In the genomic region with DNA sequence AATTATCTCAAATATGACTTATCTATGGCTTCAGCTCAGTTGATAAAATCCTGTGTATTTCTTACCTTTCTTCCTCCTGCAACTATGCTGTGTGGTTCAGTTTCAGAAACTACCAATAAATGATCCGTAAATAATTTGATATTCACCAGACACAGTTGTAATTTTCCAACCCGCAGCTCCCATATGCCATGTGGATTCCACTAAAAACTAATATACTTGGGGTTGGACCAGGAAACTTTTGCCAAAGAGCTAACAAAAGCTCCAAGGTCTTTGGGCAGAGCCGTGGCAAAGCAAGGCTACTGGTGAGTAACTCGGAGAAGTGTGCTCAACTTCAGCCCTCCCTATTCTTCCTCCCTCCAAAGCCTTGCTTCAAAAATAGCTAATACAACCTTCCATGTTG, we compare ENCODE assay signal across 21 cellular contexts. TPM values are rescaled to one million over a fixed set of nuclear protein-coding genes. Genes with fewer than 3 reads are reported as not detected.
DNase-seq lines count a peak whose midpoint lies in the region; ATAC-seq and TF ChIP-seq lines count a peak whose summit lies in the region.
"Had no signal": no experiment of that assay in that cellular context is flagged by ENCODE, and none has a peak within 500 bp of the region (broad histone marks: within the 10 kb centered on the region; RNA-seq: fewer than 3 reads in every experiment).

No MANE protein-coding gene starts in this region.

- no peak for ATAC-seq in HG03139 (IDR thresholded peaks at IDR 0.05; ENCODE audit: unreplicated experiment)
- no peak for ATAC-seq in GM21737 (IDR thresholded peaks at IDR 0.05; ENCODE audit: unreplicated experiment)
- ATAC-seq: HCT116, SK-N-SH treated with all-trans-retinoic acid at 6 μM for 48 hours had no signal

- DNase-seq in GM23248 (peak; percentile 30), NCI-H69 (lab: John Stamatoyannopoulos, UW) (peak; percentile 3), cerebellum (ENCODE audit: low spot score) (peak; percentile 71), tibial artery (no peak), NCI-H2107 (lab: John Stamatoyannopoulos, UW) (no peak)
- DNase-seq: ACHN, MV-4-11, NCI-H1417 treated with DMSO at 0.1 percent for 48 hours, NCI-H2081, NCI-H226, NCI-H748 treated with DMSO at 0.1 percent for 48 hours, Peyer's patch, Right ventricle myocardium superior had no signal

- H3K79me2 ChIP-seq in GM23248 (ENCODE audit: insufficient read depth) = no peaks in the 10 kb centered on the region

- H3K27ac ChIP-seq in GM23248 (no peak overlapping the region), tibial artery (peak overlapping the region; percentile 25 to 62)
- H3K27ac ChIP-seq: Peyer's patch had no signal

- intact Hi-C loops in tibial artery (cut with DNase I; ENCODE audit: low total_unique reads) = no loop called here

- no peaks in the 10 kb centered on the region; the same call in 1 of the 2 replicates for H3K27me3 ChIP-seq in GM23248 (replicated peaks; ENCODE audit: insufficient read depth)
- H3K27me3 ChIP-seq in tibial artery = no peaks in the 10 kb centered on the region
- H3K27me3 ChIP-seq: Peyer's patch had no signal

- in situ Hi-C loops in GM23248 (cut with MboI) = loop anchor here (25.0 kb wide), 2 partner anchors 265 to 1690 kb away; a partner anchor contains a TSS

- no peak overlapping the region for H3K9ac ChIP-seq in GM23248

- no peaks in the 10 kb centered on the region for H4K20me1 ChIP-seq in GM23248 (ENCODE audit: insufficient read depth)

- H3K9me3 ChIP-seq in GM23248 (ENCODE audit: low read depth) (no peaks in the 10 kb centered on the region), tibial artery (no peaks in the 10 kb centered on the region)
- H3K9me3 ChIP-seq: Peyer's patch had no signal

- H3K4me3 ChIP-seq in GM23248 = no peak overlapping the region
- no peak overlapping the region for H3K4me3 ChIP-seq in tibial artery
- H3K4me3 ChIP-seq: Peyer's patch had no signal

- H3K4me1 ChIP-seq in GM23248 (ENCODE audit: insufficient read depth) (no peaks in the 10 kb centered on the region), tibial artery (peaks cover 0 to 53% (median 20%) of the 10 kb centered on the region in 4 donors)

- 3 to 8% methylated on average over 4 of the region's 4 CpGs for WGBS in GM23248 (ENCODE audit: low coverage in 1 of 2, low lambda C conversion rate in 2 of 2, missing lambda C conversion rate in 2 of 2), 2 experiments

- no peaks in the 10 kb centered on the region for H3F3A ChIP-seq in GM23248 (ENCODE audit: insufficient read depth)

- H2AFZ ChIP-seq in GM23248 = no peak overlapping the region

- H3K9me2 ChIP-seq in GM23248 (ENCODE audit: insufficient read depth) = no peaks in the 10 kb centered on the region

- H3K4me2 ChIP-seq in GM23248 (ENCODE audit: unreplicated experiment) = no peak overlapping the region

- H3K36me3 ChIP-seq in GM23248 (ENCODE audit: low read depth) (no peaks in the 10 kb centered on the region), tibial artery (no peaks in the 10 kb centered on the region)
- H3K36me3 ChIP-seq: Peyer's patch had no signal

- no peak for TF ChIP-seq CTCF in tibial artery (IDR thresholded peaks at IDR 0.05)

RNA-seq across cellular contexts. Expression of a gene that starts 2.3 kb away (rescaled TPM):
- total RNA-seq in GM23248 (2014; rRNA removed; shearing (Covaris generic)) = 0.65 and 0.76 TPM in 2 replicates
- 0.10 and 0.20 TPM in 2 replicates for polyA plus RNA-seq in GM23248 (2016; fragmentation: Nextera tagmentation; extraction: Ambion mirVana)
- 3.1 TPM for total RNA-seq in cerebellum
- total RNA-seq: HT1080 had no signal

RNA-seq across cellular contexts. Expression of a gene that starts 33.1 kb away (rescaled TPM):
- 11.9 and 18.6 TPM in 2 replicates for total RNA-seq in GM23248 (2014; rRNA removed; shearing (Covaris generic))
- 10.3 and 12.6 TPM in 2 replicates for polyA plus RNA-seq in GM23248 (2016; fragmentation: Nextera tagmentation; extraction: Ambion mirVana)
- 39.1 TPM for total RNA-seq in cerebellum

RNA-seq across cellular contexts. Expression of a gene that starts 38.4 kb away (rescaled TPM):
- 0.25 TPM in 1 of 2 replicates, not detected in the other for total RNA-seq in GM23248 (2014; rRNA removed; shearing (Covaris generic))
- polyA plus RNA-seq in GM23248 (2016; fragmentation: Nextera tagmentation; extraction: Ambion mirVana) = not detected in 2 replicates
- total RNA-seq in cerebellum = 0.45 TPM
- total RNA-seq: HT1080, LHCN-M2 had no signal
- polyA plus RNA-seq: BJ, IgD-negative memory B cell had no signal

RNA-seq across cellular contexts. Expression of a gene that starts 58.5 kb away (rescaled TPM):
- total RNA-seq in GM23248 (2014; rRNA removed; shearing (Covaris generic)) = 14.2 and 20.3 TPM in 2 replicates
- 12.7 and 13.5 TPM in 2 replicates for polyA plus RNA-seq in GM23248 (2016; fragmentation: Nextera tagmentation; extraction: Ambion mirVana)
- total RNA-seq in cerebellum = 21.2 TPM

Comparison
In these comparisons a context has a peak if more than half of its experiments do, and no peak if none do; other contexts are left out.
1. DNase-seq: peak in GM23248 (single experiment), NCI-H69 (single experiment) and cerebellum (single experiment); none in tibial artery (0 of 2) and NCI-H2107 (single experiment).